Comparison of ENCODE assay signal across 10 cellular contexts in the genomic region with DNA sequence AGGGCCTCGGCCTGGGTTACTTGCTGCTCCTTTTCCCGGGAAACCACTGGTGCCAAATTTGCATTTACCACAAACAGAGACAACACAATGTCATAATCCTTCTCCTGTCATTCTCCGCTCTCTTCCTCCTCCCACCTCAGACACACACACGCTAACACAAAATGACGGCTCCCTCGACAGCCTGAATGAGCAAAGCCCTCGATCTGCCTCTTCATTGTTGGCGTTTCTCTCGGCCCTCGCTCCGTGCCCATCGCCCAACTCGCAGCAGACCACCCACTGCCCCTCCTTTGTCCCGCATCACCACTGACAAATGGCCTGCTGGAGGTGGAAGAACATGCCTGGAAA. TPM values are rescaled to one million over a fixed set of nuclear protein-coding genes. Genes with fewer than 3 reads are reported as not detected.
DNase-seq lines count a peak whose midpoint lies in the region; ATAC-seq and TF ChIP-seq lines count a peak whose summit lies in the region.
"Had no signal": no experiment of that assay in that cellular context is flagged by ENCODE, and none has a peak within 500 bp of the region (broad histone marks: within the 10 kb centered on the region; RNA-seq: fewer than 3 reads in every experiment).

No MANE protein-coding gene starts in this region.

- TF ChIP-seq CTCF in heart left ventricle (IDR thresholded peaks at IDR 0.05) (no peak), colonic mucosa (IDR thresholded peaks at IDR 0.05) (no peak), nephron progenitor cell (IDR thresholded peaks at IDR 0.05) (no peak), uterus (IDR thresholded peaks at IDR 0.05) (no peak)

- 31 to 44% (median 35%) methylated on average over 14 of the region's 14 CpGs for WGBS in heart left ventricle, 4 donors

- H3K27me3 ChIP-seq in heart left ventricle, result peaks cover 0 to 53% (median 23%) of the 10 kb centered on the region in 9 donors
- no peaks in the 10 kb centered on the region for H3K27me3 ChIP-seq in colonic mucosa
- no peaks in the 10 kb centered on the region for H3K27me3 ChIP-seq in uterus

- H3K4me1 ChIP-seq in heart left ventricle (peaks cover 0 to 15% (median 7%) of the 10 kb centered on the region in 12 donors), colonic mucosa (peaks cover 14% of the 10 kb centered on the region), uterus (no peaks in the 10 kb centered on the region)

- H3K4me1 Mint-ChIP-seq in nephron progenitor cell, result peaks cover 27% of the 10 kb centered on the region

- no peaks in the 10 kb centered on the region for H3K36me3 Mint-ChIP-seq in nephron progenitor cell (ENCODE audit: low read depth)

- H3K9me3 Mint-ChIP-seq in nephron progenitor cell, result no peaks in the 10 kb centered on the region

- no peak for DNase-seq in heart left ventricle
- no peak for DNase-seq in left cardiac atrium
- no peak for DNase-seq in colonic mucosa
- no peak for DNase-seq in nephron progenitor cell
- DNase-seq in uterus, result no peak
- DNase-seq in NCI-H2196 treated with DMSO at 0.1 percent for 48 hours (lab: John Stamatoyannopoulos, UW; ENCODE audit: unreplicated experiment), result no peak
- no peak for DNase-seq in middle frontal gyrus (ENCODE audit: extremely low spot score, low spot score)
- no peak for DNase-seq in putamen (ENCODE audit: low spot score)
- DNase-seq: PC-9 had no signal

- H3K27ac ChIP-seq in heart left ventricle (no peak overlapping the region), colonic mucosa (no peak overlapping the region), uterus (peak overlapping the region in 1 of 2 donors; percentile 34)
- H3K27ac ChIP-seq: C4-2B, PC-9 had no signal

- peak overlapping the region; percentile 1 to 36 for H3K9ac ChIP-seq in colonic mucosa (ENCODE audit: low read depth in 2 of 2, low read length in 2 of 2)

- H3K9me3 ChIP-seq in heart left ventricle (no peaks in the 10 kb centered on the region), colonic mucosa (no peaks in the 10 kb centered on the region), uterus (no peaks in the 10 kb centered on the region)

- no peak for ATAC-seq in heart left ventricle
- ATAC-seq in left cardiac atrium, result no peak

- H3K4me3 ChIP-seq in heart left ventricle (peak overlapping the region in 9 of 12 donors; percentile 20 to 50 (median 40)), colonic mucosa (peak overlapping the region; percentile 22), uterus (peak overlapping the region; percentile 14 to 43)
- H3K4me3 ChIP-seq: PC-9 had no signal

- intact Hi-C loops in heart left ventricle (cut with DNase I) (loop anchor here in 1 of 10 donors (5.0 kb wide), 1 partner anchor 154 kb away; no protein-coding TSS in a partner anchor), left cardiac atrium (cut with DNase I) (no loop called here), colonic mucosa (cut with DNase I) (no loop called here), uterus (cut with DNase I; ENCODE audit: low total_unique reads) (no loop called here)

- peak overlapping the region; percentile 76 for H3K4me3 Mint-ChIP-seq in nephron progenitor cell

- no peaks in the 10 kb centered on the region for H3K36me3 ChIP-seq in heart left ventricle
- no peaks in the 10 kb centered on the region for H3K36me3 ChIP-seq in colonic mucosa
- H3K36me3 ChIP-seq in uterus, result no peaks in the 10 kb centered on the region

- peaks cover 61% of the 10 kb centered on the region for H3K27me3 Mint-ChIP-seq in nephron progenitor cell (ENCODE audit: low read depth, poor library complexity)

- TF ChIP-seq POLR2A in heart left ventricle (IDR thresholded peaks at IDR 0.05), result no peak
- no peak for TF ChIP-seq POLR2A in uterus (IDR thresholded peaks at IDR 0.05)

- peak overlapping the region; percentile 68 for H3K27ac Mint-ChIP-seq in nephron progenitor cell

RNA-seq across cellular contexts. Expression of gene TCF20, which starts 12.5 kb away (rescaled TPM):
- total RNA-seq in heart left ventricle, result 10 to 100 TPM; 12.1 to 25.7 (median 15.8) TPM
- polyA plus RNA-seq in heart left ventricle, result 1 to 10 TPM; 5.2 to 8.0 TPM
- total RNA-seq in left cardiac atrium, result 10 to 100 TPM; 13.9 to 18.2 TPM
- total RNA-seq in colonic mucosa, result 10 to 100 TPM; 52.9 to 62.0 TPM
- total RNA-seq in uterus, result 10 to 100 TPM; 14.4 to 51.7 (median 27.3) TPM
